4 cellular contexts compared by ENCODE assay signal in genomic region chr18:61369671-61370070, GRCh38. TPM values are rescaled to one million over a fixed set of nuclear protein-coding genes. Genes with fewer than 3 reads are reported as not detected.
"Had no signal": no experiment of that assay in that cellular context is flagged by ENCODE, and none has a peak within 500 bp of the region (broad histone marks: within the 10 kb centered on the region; RNA-seq: fewer than 3 reads in every experiment).

No MANE protein-coding gene starts in this region.

RNA-seq across cellular contexts. Expression of gene CDH20, which starts 36.4 kb away (rescaled TPM):
- total RNA-seq: HepG2, HT-29, IMR-90, K562 had no signal
